Comparison of ENCODE assay signal across 8 cellular contexts in genomic region chr4:1746265-1746691, GRCh38. TPM values are rescaled to one million over a fixed set of nuclear protein-coding genes. Genes with fewer than 3 reads are reported as not detected.
A peak's percentile ranks its signal among the peaks of the same experiment; 100 is the strongest.
DNase-seq lines count a peak whose midpoint lies in the region; ATAC-seq and TF ChIP-seq lines count a peak whose summit lies in the region.

No MANE protein-coding gene starts in this region.

- no peaks in the 10 kb centered on the region for H3K36me3 ChIP-seq in liver (ENCODE audit: control insufficient read depth in 4 of 4, insufficient read depth in 3 of 4, low read depth in 1 of 4, low read length in 3 of 4)

- no peak overlapping the region for H3K9ac ChIP-seq in liver (ENCODE audit: low read depth in 1 of 2, low read length in 2 of 2)

- no peak overlapping the region for H3K4me3 ChIP-seq in liver (ENCODE audit: low read depth in 1 of 3, low read length in 3 of 3)

- H3K27me3 ChIP-seq in liver (ENCODE audit: control insufficient read depth in 4 of 4, insufficient read depth in 4 of 4, low read length in 3 of 4), result no peaks in the 10 kb centered on the region

- peaks cover 11 to 30% (median 19%) of the 10 kb centered on the region in 4 donors for H3K4me1 ChIP-seq in liver (ENCODE audit: control insufficient read depth in 4 of 4, insufficient read depth in 4 of 4, low read length in 3 of 4)

- WGBS in liver, result 60% methylated on average over 17 of the region's 17 CpGs

- peak; percentile 65 for ATAC-seq in GM21423 (IDR thresholded peaks at IDR 0.05; ENCODE audit: unreplicated experiment)
- peak; percentile 74 to 83 for ATAC-seq in activated CD4-positive, CD25-positive, alpha-beta regulatory T cell treated with anti-CD3 and anti-CD28 coated beads, Interleukin-2, amount 50 U/mL, for 24 hours

- TF ChIP-seq RAD21 in liver (IDR thresholded peaks at IDR 0.05), result peak in 1 of 2 donors; percentile 80

- peak overlapping the region in 1 of 2 donors; percentile 71 for H3K27ac ChIP-seq in liver (ENCODE audit: low read depth in 1 of 2, low read length in 2 of 2)

- no peak for DNase-seq in AG09319 (ENCODE audit: extremely low read depth, low read depth)
- peak; percentile 30 for DNase-seq in NCI-H1694 treated with DMSO at 0.1 percent for 48 hours (lab: John Stamatoyannopoulos, UW)
- peak; percentile 55 for DNase-seq in central memory CD4-positive, alpha-beta T cell
- DNase-seq in stimulated activated CD8-positive, alpha-beta memory T cell treated with anti-CD3 and anti-CD28 coated beads, Interleukin-12 subunit alpha, Interleukin-12 subunit beta, amount 100 ng/mL, for 4 hours (ENCODE audit: low read depth), result peak; percentile 52
- no peak for DNase-seq in occipital lobe (lab: John Stamatoyannopoulos, UW)

- TF ChIP-seq CTCF in AG09319 (IDR thresholded peaks at IDR 0.05; ENCODE audit: low read depth, low read length) (peak; percentile 77), liver (IDR thresholded peaks at IDR 0.05; ENCODE audit: low read depth, low read length, missing input control) (peak; percentile 47)

- H3K9me3 ChIP-seq in liver (ENCODE audit: control insufficient read depth in 4 of 4, low read length in 3 of 4), result no peaks in the 10 kb centered on the region

TF ChIP-seq in liver, 16 proteins besides CTCF, POLR2A, EP300 and RAD21:
- TF ChIP-seq ATF3 (IDR thresholded peaks at IDR 0.05) (no peak), ZBTB33 (IDR thresholded peaks at IDR 0.05) (no peak), FOXA1 (IDR thresholded peaks at IDR 0.05) (no peak), HNF4A (conservative IDR thresholded peaks at IDR 0.05) (no peak), REST (IDR thresholded peaks at IDR 0.05) (no peak), SP1 (IDR thresholded peaks at IDR 0.05) (no peak), NR2F2 (IDR thresholded peaks at IDR 0.05) (no peak), HNF4G (IDR thresholded peaks at IDR 0.05) (no peak), MAX (IDR thresholded peaks at IDR 0.05) (no peak), GABPA (IDR thresholded peaks at IDR 0.05 in 1 of 2, conservative IDR thresholded peaks at IDR 0.05 in 1 of 2) (no peak), JUND (IDR thresholded peaks at IDR 0.05) (no peak)

RNA-seq across cellular contexts. Expression of gene TACC3, which starts 25.0 kb away (rescaled TPM):
- 10 to 100 TPM in 1 of 2 donors, 1 to 10 TPM in 1; 4.9 to 38.9 TPM for total RNA-seq in liver
- 1 to 10 TPM; 1.4 to 6.1 TPM for polyA plus RNA-seq in liver
- 1.6 TPM for total RNA-seq in occipital lobe

RNA-seq across cellular contexts. Expression of gene TMEM129, which starts 25.2 kb away (rescaled TPM):
- total RNA-seq in liver (10 to 100 TPM; 15.9 to 37.0 TPM), occipital lobe (12.8 TPM)
- 10 to 100 TPM; 12.2 to 27.7 TPM for polyA plus RNA-seq in liver

RNA-seq across cellular contexts. Expression of gene SLBP, which starts 34.2 kb away (rescaled TPM):
- 10 to 100 TPM; 14.7 to 64.4 TPM for total RNA-seq in liver
- 10 to 100 TPM; 15.1 to 19.6 TPM for polyA plus RNA-seq in liver
- 48.8 TPM for total RNA-seq in occipital lobe

RNA-seq across cellular contexts. Expression of gene FGFR3, which starts 46.8 kb away (rescaled TPM):
- total RNA-seq in liver, result 10 to 100 TPM; 39.1 to 40.0 TPM
- polyA plus RNA-seq in liver, result 10 to 100 TPM in 1 of 2 donors, 1 to 10 TPM in 1; 5.6 to 19.1 TPM
- 14.7 TPM for total RNA-seq in occipital lobe

Comparison
In these comparisons a context has a peak if more than half of its experiments do, and no peak if none do; other contexts are left out.
1. DNase-seq: peak in NCI-H1694 treated with DMSO at 0.1 percent for 48 hours (single experiment), central memory CD4-positive, alpha-beta T cell (single experiment) and stimulated activated CD8-positive, alpha-beta memory T cell treated with anti-CD3 and anti-CD28 coated beads, Interleukin-12 subunit alpha, Interleukin-12 subunit beta, amount 100 ng/mL, for 4 hours (single experiment); none in AG09319 (single experiment) and occipital lobe (single experiment).